Comparison of ENCODE assay signal across 8 cellular contexts in genomic region chr16:30698816-30699614, GRCh38. TPM values are rescaled to one million over a fixed set of nuclear protein-coding genes. Genes with fewer than 3 reads are reported as not detected.
A peak's percentile ranks its signal among the peaks of the same experiment; 100 is the strongest.
DNase-seq lines count a peak whose midpoint lies in the region; ATAC-seq lines count a peak whose summit lies in the region.

TSS of gene SRCAP (plus strand) at chr16:30699171. CDS start at chr16:30700825, 1,654 bp downstream.

- no peaks in the 10 kb centered on the region for H3K27me3 Mint-ChIP-seq in naive B cell

- ATAC-seq in GM21717 (IDR thresholded peaks at IDR 0.05; ENCODE audit: unreplicated experiment) (peak; percentile 30), naive B cell (ENCODE audit: low read depth in 2 of 2) (peak; percentile 11 to 15)

- in situ Hi-C loops in KBM-7 (cut with MboI; ENCODE audit: low pct_unique_long_range_greater_than_20kb, low sequenced_read_pairs): no loop called here

- peaks cover 24 to 29% (median 25%) of the 10 kb centered on the region in 3 donors for H3K4me1 Mint-ChIP-seq in naive B cell

- no peaks in the 10 kb centered on the region for H3K9me3 Mint-ChIP-seq in naive B cell

- DNase-seq in DMS53 (lab: John Stamatoyannopoulos, UW) (peak; percentile 83), KBM-7 (peak; percentile 95), RPMI7951 (ENCODE audit: low read depth) (peak; percentile 76), fibroblast of gingiva (ENCODE audit: low read depth) (peak; percentile 63), naive B cell (peak; percentile 68)
- peak; percentile 53 to 73 for DNase-seq in activated T-helper 1 cell treated with anti-CD3 and anti-CD28 coated beads, Interleukin-2, amount 50 U/mL, for 16 hours (ENCODE audit: low read depth in 1 of 2, low spot score in 1 of 2)
- peak; percentile 79 to 84 for DNase-seq in stimulated activated CD8-positive, alpha-beta memory T cell treated with anti-CD3 and anti-CD28 coated beads, Interleukin-7, amount 100 ng/mL, for 48 hours (ENCODE audit: extremely low read depth in 1 of 2, low read depth in 1 of 2)

- H3K36me3 Mint-ChIP-seq in naive B cell: no peaks in the 10 kb centered on the region

- H3K4me3 Mint-ChIP-seq in naive B cell: peak within 1 kb of the TSS; percentile 92 to 99 (median 98)

- H3K27ac Mint-ChIP-seq in naive B cell: peak within 1 kb of the TSS; percentile 99 to 100 (median 100)

RNA-seq across cellular contexts. Expression of gene SRCAP, which starts in this region (rescaled TPM):
- total RNA-seq in RPMI7951 (2014; rRNA removed; shearing (Covaris generic)): 2.6 and 5.3 TPM in 2 replicates
- 10 to 100 TPM in 5 of 6 donors, not detected in 1; 11.9 to 41.5 (median 14.8) TPM for polyA plus RNA-seq in naive B cell (ENCODE audit: low read depth in 6 of 6)

Comparison
In these comparisons a context has a peak if more than half of its experiments do, and no peak if none do; other contexts are left out.
1. Peak in every context shown above with its lines: DNase-seq and ATAC-seq.